24 cellular contexts compared by ENCODE assay signal in genomic region chr2:111149882-111150455, GRCh38.
"Had no signal": no experiment of that assay in that cellular context is flagged by ENCODE, and none has a peak within 500 bp of the region (broad histone marks: within the 10 kb centered on the region; RNA-seq: fewer than 3 reads in every experiment).

No MANE protein-coding gene starts in this region.

- H3K4me2 ChIP-seq: neural progenitor cell had no signal

- ATAC-seq: activated naive CD4-positive, alpha-beta T cell treated with anti-CD3 and anti-CD28 coated beads, Interleukin-2, amount 50 U/mL, for 72 hours; heart left ventricle; natural killer cell; right lobe of liver; stimulated activated effector memory CD8-positive, alpha-beta T cell treated with anti-CD3 and anti-CD28 coated beads, Interleukin-12 subunit alpha, Interleukin-12 subunit beta, amount 100 ng/mL, for 72 hours had no signal

- H3K27me3 ChIP-seq: breast epithelium, heart left ventricle, neural progenitor cell, right lobe of liver, stomach, thyroid gland had no signal

- H3K9ac ChIP-seq: neural progenitor cell had no signal

- H3K4me3 Mint-ChIP-seq: activated B cell treated with CpG ODN at 0.5 μM for 24 hours; activated T-cell treated with anti-CD3 and anti-CD28 coated beads, Interleukin-2, amount 50 U/mL, for 24 hours; dendritic cell treated with granulocyte-macrophage colony-stimulating factor and Interleukin-4, amounts not matched to agents 40 ng/mL and 50 ng/mL, for 4 days; immature natural killer cell; memory B cell; natural killer cell; neural progenitor cell; stimulated activated effector memory CD8-positive, alpha-beta T cell treated with anti-CD3 and anti-CD28 coated beads, Interleukin-12 subunit alpha, Interleukin-12 subunit beta, amount 100 ng/mL, for 72 hours; T-helper 2 cell treated with Interferon-gamma antibody and Interleukin-4, amounts not matched to agents 5 μg/mL and 100 μg/mL, for 36 hours had no signal

- H2AFZ ChIP-seq: neural progenitor cell had no signal

- H3K27ac ChIP-seq: breast epithelium, heart left ventricle, neural progenitor cell, right lobe of liver, stomach had no signal

- H3K36me3 ChIP-seq: breast epithelium, thyroid gland had no signal

- H3K4me3 ChIP-seq: breast epithelium, heart left ventricle, neural progenitor cell, right lobe of liver, stomach, thyroid gland had no signal

- H3K27ac Mint-ChIP-seq: activated B cell treated with CpG ODN at 0.5 μM for 24 hours; dendritic cell treated with granulocyte-macrophage colony-stimulating factor and Interleukin-4, amounts not matched to agents 40 ng/mL and 50 ng/mL, for 4 days; neural progenitor cell; progenitor cell of endocrine pancreas; stimulated activated effector memory CD8-positive, alpha-beta T cell treated with anti-CD3 and anti-CD28 coated beads, Interleukin-12 subunit alpha, Interleukin-12 subunit beta, amount 100 ng/mL, for 72 hours; T-helper 2 cell treated with Interferon-gamma antibody and Interleukin-4, amounts not matched to agents 5 μg/mL and 100 μg/mL, for 36 hours had no signal

- DNase-seq: activated B cell treated with CpG ODN at 0.5 μM for 24 hours; activated CD8-positive, alpha-beta memory T cell treated with anti-CD3 and anti-CD28 coated beads, Interleukin-2, amount 50 U/mL, for 48 hours; activated T-cell treated with anti-CD3 and anti-CD28 coated beads, Interleukin-2, amount 50 U/mL, for 24 hours; central memory CD4-positive, alpha-beta T cell; effector CD8-positive, alpha-beta T cell; heart left ventricle; hypothalamus; immature natural killer cell; kidney; natural killer cell; right lobe of liver; stimulated activated CD4-positive, alpha-beta T cell treated with anti-CD3 and anti-CD28 coated beads, Interleukin-4, amount 100 ng/mL, for 24 hours; stomach; T-helper 1 cell; thyroid gland had no signal

- H3K9me3 Mint-ChIP-seq: activated B cell treated with CpG ODN at 0.5 μM for 24 hours; activated naive CD4-positive, alpha-beta T cell treated with anti-CD3 and anti-CD28 coated beads, Interleukin-2, amount 50 U/mL, for 72 hours; activated T-cell treated with anti-CD3 and anti-CD28 coated beads, Interleukin-2, amount 50 U/mL, for 24 hours; activated T-helper 2 cell treated with anti-CD3 and anti-CD28 coated beads, Interferon-gamma antibody, Interleukin-2, Interleukin-4, amounts not matched to agents 10 μg/mL and 5 μg/mL and 100 μg/mL, durations not matched to agents 14 hours and 24 hours and 36 hours; dendritic cell treated with granulocyte-macrophage colony-stimulating factor and Interleukin-4, amounts not matched to agents 40 ng/mL and 50 ng/mL, for 4 days; immature natural killer cell; memory B cell; natural killer cell; neural progenitor cell; stimulated activated effector memory CD8-positive, alpha-beta T cell treated with anti-CD3 and anti-CD28 coated beads, Interleukin-12 subunit alpha, Interleukin-12 subunit beta, amount 100 ng/mL, for 72 hours; T-helper 2 cell treated with Interferon-gamma antibody and Interleukin-4, amounts not matched to agents 5 μg/mL and 100 μg/mL, for 36 hours had no signal

- H3K27me3 Mint-ChIP-seq: activated B cell treated with CpG ODN at 0.5 μM for 24 hours; activated T-cell treated with anti-CD3 and anti-CD28 coated beads, Interleukin-2, amount 50 U/mL, for 24 hours; dendritic cell treated with granulocyte-macrophage colony-stimulating factor and Interleukin-4, amounts not matched to agents 40 ng/mL and 50 ng/mL, for 4 days; memory B cell; progenitor cell of endocrine pancreas had no signal

- H3K4me1 ChIP-seq: breast epithelium had no signal

- H3K36me3 Mint-ChIP-seq: natural killer cell had no signal

- H3K9me3 ChIP-seq: breast epithelium, heart left ventricle, right lobe of liver, stomach, thyroid gland had no signal
